Comparison of ENCODE assay signal across 13 cellular contexts in genomic region chr15:78619022-78619950, GRCh38. TPM values are rescaled to one million over a fixed set of nuclear protein-coding genes. Genes with fewer than 3 reads are reported as not detected.
DNase-seq lines count a peak whose midpoint lies in the region; ATAC-seq and TF ChIP-seq lines count a peak whose summit lies in the region.
"Had no signal": no experiment of that assay in that cellular context is flagged by ENCODE, and none has a peak within 500 bp of the region (broad histone marks: within the 10 kb centered on the region; RNA-seq: fewer than 3 reads in every experiment).

No MANE protein-coding gene starts in this region.

- H3K4me2 ChIP-seq in osteoblast (ENCODE audit: insufficient read depth, low read length): peak overlapping the region; percentile 49

- H3K27me3 ChIP-seq in HUES6 (ENCODE audit: control insufficient read depth, insufficient read depth, low read length) (peaks cover 53% of the 10 kb centered on the region), osteoblast (ENCODE audit: insufficient read depth, low read length) (peaks cover 46% of the 10 kb centered on the region)

- H3K36me3 ChIP-seq in ES-I3 (ENCODE audit: insufficient read depth, low read length) (no peaks in the 10 kb centered on the region), HUES6 (ENCODE audit: control insufficient read depth, insufficient read depth, low read length) (no peaks in the 10 kb centered on the region), osteoblast (ENCODE audit: insufficient read depth, low read length) (no peaks in the 10 kb centered on the region)
- H3K36me3 ChIP-seq: tibial artery had no signal

- DNase-seq in osteoblast (ENCODE audit: insufficient read length, low spot score, missing footprints): peak; percentile 72
- no peak for DNase-seq in NCI-H345 (lab: John Stamatoyannopoulos, UW)

- H3K9me3 ChIP-seq in ES-I3 (ENCODE audit: control insufficient read depth, insufficient read depth, low read length) (no peaks in the 10 kb centered on the region), HUES6 (ENCODE audit: control insufficient read depth, insufficient read depth, low read depth, low read length) (no peaks in the 10 kb centered on the region), osteoblast (ENCODE audit: low read depth, low read length) (no peaks in the 10 kb centered on the region)
- H3K9me3 ChIP-seq: body of pancreas, tibial artery had no signal

- H3K27ac ChIP-seq in HUES6 (ENCODE audit: low read depth, low read length) (no peak overlapping the region), osteoblast (ENCODE audit: low read depth, low read length) (no peak overlapping the region)
- H3K27ac ChIP-seq: body of pancreas, SK-N-MC, skin epidermis, tibial artery had no signal

- TF ChIP-seq CTCF in osteoblast (IDR thresholded peaks at IDR 0.05; ENCODE audit: extremely low read depth, low read depth, low read length): no peak

- H3K9ac ChIP-seq in ES-I3 (ENCODE audit: low read depth, low read length) (peak overlapping the region; percentile 82), HUES6 (ENCODE audit: low read length) (no peak overlapping the region)

- H3K4me3 ChIP-seq in HUES6 (ENCODE audit: low read depth, low read length) (peak overlapping the region; percentile 80), osteoblast (ENCODE audit: insufficient read depth, low read length) (no peak overlapping the region)
- H3K4me3 ChIP-seq: body of pancreas had no signal

- H3K4me1 ChIP-seq in ES-I3 (ENCODE audit: insufficient read depth, low read length) (peaks cover 8% of the 10 kb centered on the region; the same call in 1 of the 2 replicates), HUES6 (ENCODE audit: control insufficient read depth, insufficient read depth, low read length) (peaks cover 6% of the 10 kb centered on the region; the same call in 1 of the 2 replicates), osteoblast (ENCODE audit: insufficient read depth, low read length) (peaks cover 3% of the 10 kb centered on the region)

- no peaks in the 10 kb centered on the region for H4K20me1 ChIP-seq in osteoblast (ENCODE audit: insufficient read depth, low read length)

- peak; percentile 10 for ATAC-seq in esophagus mucosa
- no peak for ATAC-seq in GM18511 (IDR thresholded peaks at IDR 0.05; ENCODE audit: unreplicated experiment)
- ATAC-seq in HG03571 (IDR thresholded peaks at IDR 0.05; ENCODE audit: unreplicated experiment): no peak

- no peak overlapping the region for H2AFZ ChIP-seq in osteoblast (ENCODE audit: low read length)

- no peaks in the 10 kb centered on the region for H3K79me2 ChIP-seq in osteoblast (ENCODE audit: insufficient read depth, low read length)

RNA-seq across cellular contexts. Expression of gene CHRNA3, which starts 1.5 kb away (rescaled TPM):
- 0.20 TPM for total RNA-seq in esophagus mucosa
- not detected in 2 replicates for total RNA-seq in osteoblast
- total RNA-seq: activated T-helper 1 cell treated with anti-CD3 and anti-CD28 coated beads, Interleukin-12 subunit alpha, Interleukin-12 subunit beta, Interleukin-2, Interleukin-4 antibody, amounts not matched to agents 30 ng/mL and 10 ng/mL and 1 ng/mL, durations not matched to agents 14 hours and 24 hours and 36 hours had no signal

RNA-seq across cellular contexts. Expression of gene CHRNB4, which starts 21.7 kb away (rescaled TPM):
- 0.72 TPM for total RNA-seq in esophagus mucosa
- total RNA-seq in osteoblast: not detected in 2 replicates
- total RNA-seq: activated T-helper 1 cell treated with anti-CD3 and anti-CD28 coated beads, Interleukin-12 subunit alpha, Interleukin-12 subunit beta, Interleukin-2, Interleukin-4 antibody, amounts not matched to agents 30 ng/mL and 10 ng/mL and 1 ng/mL, durations not matched to agents 14 hours and 24 hours and 36 hours; body of pancreas; mucosa of gallbladder had no signal

RNA-seq across cellular contexts. Expression of gene CHRNA5, which starts 54.0 kb away (rescaled TPM):
- total RNA-seq in esophagus mucosa: 4.3 TPM
- 0.29 and 0.36 TPM in 2 replicates for total RNA-seq in osteoblast
